ENCODE assay signal across 1 cellular context in the genomic region with DNA sequence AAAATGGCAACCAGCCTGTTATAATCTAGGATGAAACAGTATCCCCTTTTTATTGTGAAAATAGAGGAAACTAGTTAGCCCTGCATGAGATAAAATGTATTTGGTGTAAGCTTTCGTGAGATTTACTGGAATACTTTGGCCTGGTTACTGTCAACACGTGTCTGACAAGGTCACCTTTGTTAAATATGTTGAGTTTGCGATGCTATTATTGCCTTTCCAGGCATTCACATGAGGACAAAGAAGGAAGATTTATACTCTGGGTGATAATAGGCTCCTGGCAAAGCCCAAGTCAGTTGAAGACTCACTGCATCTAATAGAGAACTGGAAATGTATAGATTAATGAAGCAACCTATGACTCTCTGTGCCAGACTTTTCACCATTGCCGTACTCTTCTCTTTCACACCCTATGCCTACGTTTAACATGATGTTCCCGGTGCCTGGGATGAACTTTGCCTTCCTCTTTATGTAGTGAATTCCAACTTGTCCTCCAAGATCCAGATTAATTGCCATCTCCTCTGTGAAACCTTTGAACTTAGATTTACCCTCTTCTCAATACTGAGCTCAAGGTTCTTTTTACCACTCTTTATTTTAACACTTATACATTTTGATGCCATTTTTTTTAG.
TF ChIP-seq lines count a peak whose summit lies in the region.

No MANE protein-coding gene starts in this region.

TF ChIP-seq in endothelial cell of umbilical vein, 7 proteins besides CTCF, POLR2A, EP300 and RAD21 (continued from another document):
- TF ChIP-seq FOS (IDR thresholded peaks at IDR 0.05; ENCODE audit: borderline replicate concordance, insufficient read depth, low read length): no peak
